In genomic region chr7:71716741-71717140, GRCh38 we compare ENCODE assay signal across 29 cellular contexts.
"Had no signal": no experiment of that assay in that cellular context is flagged by ENCODE, and none has a peak within 500 bp of the region (broad histone marks: within the 10 kb centered on the region; RNA-seq: fewer than 3 reads in every experiment).

No MANE protein-coding gene starts in this region.

- H3K4me1 Mint-ChIP-seq: activated CD4-positive, alpha-beta memory T cell treated with anti-CD3 and anti-CD28 coated beads, Interleukin-2, amount 10 ng/mL, durations not matched to agents 7 days and 5 days; activated CD4-positive, alpha-beta T cell treated with anti-CD3 and anti-CD28 coated beads, Interleukin-2, amount 10 ng/mL, durations not matched to agents 7 days and 5 days; activated naive CD4-positive, alpha-beta T cell treated with anti-CD3 and anti-CD28 coated beads, Interleukin-2, amount 10 ng/mL, durations not matched to agents 7 days and 5 days; activated naive CD8-positive, alpha-beta T cell treated with anti-CD3 and anti-CD28 coated beads, Interleukin-2, amount 10 ng/mL, durations not matched to agents 7 days and 5 days; natural killer cell; stimulated activated effector memory CD8-positive, alpha-beta T cell treated with anti-CD3 and anti-CD28 coated beads, Interleukin-12 subunit alpha, Interleukin-12 subunit beta, amount 100 ng/mL, for 72 hours; stimulated activated naive CD8-positive, alpha-beta T cell treated with anti-CD3 and anti-CD28 coated beads, Interleukin-15, amount 100 ng/mL, for 72 hours; T-helper 17 cell had no signal

- H3K4me3 ChIP-seq: ascending aorta, cardiac muscle cell, esophagus muscularis mucosa, skin epidermis, vagina had no signal

- H3K27ac ChIP-seq: ascending aorta, cardiac muscle cell, esophagus muscularis mucosa, foreskin keratinocyte, skin epidermis, vagina had no signal

- H3K27ac Mint-ChIP-seq: activated CD4-positive, alpha-beta memory T cell treated with anti-CD3 and anti-CD28 coated beads, Interleukin-2, amount 10 ng/mL, durations not matched to agents 7 days and 5 days; activated CD4-positive, alpha-beta T cell treated with anti-CD3 and anti-CD28 coated beads, Interleukin-2, amount 10 ng/mL, durations not matched to agents 7 days and 5 days; activated naive CD4-positive, alpha-beta T cell treated with anti-CD3 and anti-CD28 coated beads, Interleukin-2, amount 10 ng/mL, durations not matched to agents 7 days and 5 days; activated naive CD8-positive, alpha-beta T cell treated with anti-CD3 and anti-CD28 coated beads, Interleukin-2, amount 10 ng/mL, durations not matched to agents 7 days and 5 days; activated T-cell treated with anti-CD3 and anti-CD28 coated beads, Interleukin-2, amount 50 U/mL, for 24 hours; dendritic cell treated with granulocyte-macrophage colony-stimulating factor and Interleukin-4, amounts not matched to agents 40 ng/mL and 50 ng/mL, for 4 days; natural killer cell; progenitor cell of endocrine pancreas; stimulated activated effector memory CD8-positive, alpha-beta T cell treated with anti-CD3 and anti-CD28 coated beads, Interleukin-12 subunit alpha, Interleukin-12 subunit beta, amount 100 ng/mL, for 72 hours; stimulated activated naive CD8-positive, alpha-beta T cell treated with anti-CD3 and anti-CD28 coated beads, Interleukin-15, amount 100 ng/mL, for 72 hours; T-helper 17 cell; type B pancreatic cell had no signal

- ATAC-seq: foreskin keratinocyte; natural killer cell; sciatic nerve; stimulated activated effector memory CD8-positive, alpha-beta T cell treated with anti-CD3 and anti-CD28 coated beads, Interleukin-12 subunit alpha, Interleukin-12 subunit beta, amount 100 ng/mL, for 72 hours; stimulated activated naive CD8-positive, alpha-beta T cell treated with anti-CD3 and anti-CD28 coated beads, Interleukin-15, amount 100 ng/mL, for 72 hours; T-helper 17 cell had no signal

- H3K9me3 Mint-ChIP-seq: activated CD4-positive, alpha-beta T cell treated with anti-CD3 and anti-CD28 coated beads, Interleukin-2, amount 10 ng/mL, durations not matched to agents 7 days and 5 days; dendritic cell treated with granulocyte-macrophage colony-stimulating factor and Interleukin-4, amounts not matched to agents 40 ng/mL and 50 ng/mL, for 4 days; type B pancreatic cell had no signal

- DNase-seq: activated CD4-positive, alpha-beta memory T cell treated with anti-CD3 and anti-CD28 coated beads, Interleukin-2, amount 10 ng/mL, durations not matched to agents 7 days and 5 days; activated CD4-positive, alpha-beta T cell treated with anti-CD3 and anti-CD28 coated beads for 1 hour; activated CD4-positive, alpha-beta T cell treated with anti-CD3 and anti-CD28 coated beads, Interleukin-2, amount 10 ng/mL, durations not matched to agents 7 days and 5 days; activated CD8-positive, alpha-beta memory T cell treated with anti-CD3 and anti-CD28 coated beads, Interleukin-2, amount 50 U/mL, for 48 hours; activated gamma-delta T cell; activated naive CD4-positive, alpha-beta T cell treated with anti-CD3 and anti-CD28 coated beads, Interleukin-2, amount 10 ng/mL, durations not matched to agents 7 days and 5 days; activated naive CD8-positive, alpha-beta T cell treated with anti-CD3 and anti-CD28 coated beads, Interleukin-2, amount 10 ng/mL, durations not matched to agents 7 days and 5 days; activated T-cell treated with anti-CD3 and anti-CD28 coated beads, Interleukin-2, amount 50 U/mL, for 24 hours; effector CD4-positive, alpha-beta T cell; foreskin keratinocyte; islet precursor cell; mammary epithelial cell; natural killer cell; retina; stimulated activated CD4-positive, alpha-beta T cell treated with anti-CD3 and anti-CD28 coated beads, Interleukin-4, amount 100 ng/mL, for 24 hours; stimulated activated naive CD8-positive, alpha-beta T cell treated with anti-CD3 and anti-CD28 coated beads, Interleukin-15, amount 100 ng/mL, for 72 hours; T-helper 17 cell; T1000 had no signal

- H3K9me3 ChIP-seq: ascending aorta, esophagus muscularis mucosa, vagina had no signal

- H3K27me3 ChIP-seq: ascending aorta, esophagus muscularis mucosa, foreskin keratinocyte, vagina had no signal

- H3K36me3 Mint-ChIP-seq: activated naive CD4-positive, alpha-beta T cell treated with anti-CD3 and anti-CD28 coated beads, Interleukin-2, amount 10 ng/mL, durations not matched to agents 7 days and 5 days; activated naive CD8-positive, alpha-beta T cell treated with anti-CD3 and anti-CD28 coated beads, Interleukin-2, amount 10 ng/mL, durations not matched to agents 7 days and 5 days; brain; natural killer cell; stimulated activated effector memory CD8-positive, alpha-beta T cell treated with anti-CD3 and anti-CD28 coated beads, Interleukin-12 subunit alpha, Interleukin-12 subunit beta, amount 100 ng/mL, for 72 hours; type B pancreatic cell had no signal

- H3K4me1 ChIP-seq: ascending aorta, esophagus muscularis mucosa, foreskin keratinocyte, vagina had no signal

- H3K27me3 Mint-ChIP-seq: activated CD4-positive, alpha-beta memory T cell treated with anti-CD3 and anti-CD28 coated beads, Interleukin-2, amount 10 ng/mL, durations not matched to agents 7 days and 5 days; activated CD4-positive, alpha-beta T cell treated with anti-CD3 and anti-CD28 coated beads, Interleukin-2, amount 10 ng/mL, durations not matched to agents 7 days and 5 days; activated naive CD4-positive, alpha-beta T cell treated with anti-CD3 and anti-CD28 coated beads, Interleukin-2, amount 10 ng/mL, durations not matched to agents 7 days and 5 days; activated naive CD8-positive, alpha-beta T cell treated with anti-CD3 and anti-CD28 coated beads, Interleukin-2, amount 10 ng/mL, durations not matched to agents 7 days and 5 days; activated T-cell treated with anti-CD3 and anti-CD28 coated beads, Interleukin-2, amount 50 U/mL, for 24 hours; brain; dendritic cell treated with granulocyte-macrophage colony-stimulating factor and Interleukin-4, amounts not matched to agents 40 ng/mL and 50 ng/mL, for 4 days; stimulated activated naive CD8-positive, alpha-beta T cell treated with anti-CD3 and anti-CD28 coated beads, Interleukin-15, amount 100 ng/mL, for 72 hours; T-helper 17 cell had no signal

- H3K4me3 Mint-ChIP-seq: activated CD4-positive, alpha-beta memory T cell treated with anti-CD3 and anti-CD28 coated beads, Interleukin-2, amount 10 ng/mL, durations not matched to agents 7 days and 5 days; activated CD4-positive, alpha-beta T cell treated with anti-CD3 and anti-CD28 coated beads, Interleukin-2, amount 10 ng/mL, durations not matched to agents 7 days and 5 days; activated naive CD4-positive, alpha-beta T cell treated with anti-CD3 and anti-CD28 coated beads, Interleukin-2, amount 10 ng/mL, durations not matched to agents 7 days and 5 days; activated naive CD8-positive, alpha-beta T cell treated with anti-CD3 and anti-CD28 coated beads, Interleukin-2, amount 10 ng/mL, durations not matched to agents 7 days and 5 days; activated T-cell treated with anti-CD3 and anti-CD28 coated beads, Interleukin-2, amount 50 U/mL, for 24 hours; brain; dendritic cell treated with granulocyte-macrophage colony-stimulating factor and Interleukin-4, amounts not matched to agents 40 ng/mL and 50 ng/mL, for 4 days; natural killer cell; stimulated activated effector memory CD8-positive, alpha-beta T cell treated with anti-CD3 and anti-CD28 coated beads, Interleukin-12 subunit alpha, Interleukin-12 subunit beta, amount 100 ng/mL, for 72 hours; stimulated activated naive CD8-positive, alpha-beta T cell treated with anti-CD3 and anti-CD28 coated beads, Interleukin-15, amount 100 ng/mL, for 72 hours; T-helper 17 cell; type B pancreatic cell had no signal

- H3K36me3 ChIP-seq: cardiac muscle cell, vagina had no signal
